Comparison of ENCODE assay signal across 8 cellular contexts in the genomic region with DNA sequence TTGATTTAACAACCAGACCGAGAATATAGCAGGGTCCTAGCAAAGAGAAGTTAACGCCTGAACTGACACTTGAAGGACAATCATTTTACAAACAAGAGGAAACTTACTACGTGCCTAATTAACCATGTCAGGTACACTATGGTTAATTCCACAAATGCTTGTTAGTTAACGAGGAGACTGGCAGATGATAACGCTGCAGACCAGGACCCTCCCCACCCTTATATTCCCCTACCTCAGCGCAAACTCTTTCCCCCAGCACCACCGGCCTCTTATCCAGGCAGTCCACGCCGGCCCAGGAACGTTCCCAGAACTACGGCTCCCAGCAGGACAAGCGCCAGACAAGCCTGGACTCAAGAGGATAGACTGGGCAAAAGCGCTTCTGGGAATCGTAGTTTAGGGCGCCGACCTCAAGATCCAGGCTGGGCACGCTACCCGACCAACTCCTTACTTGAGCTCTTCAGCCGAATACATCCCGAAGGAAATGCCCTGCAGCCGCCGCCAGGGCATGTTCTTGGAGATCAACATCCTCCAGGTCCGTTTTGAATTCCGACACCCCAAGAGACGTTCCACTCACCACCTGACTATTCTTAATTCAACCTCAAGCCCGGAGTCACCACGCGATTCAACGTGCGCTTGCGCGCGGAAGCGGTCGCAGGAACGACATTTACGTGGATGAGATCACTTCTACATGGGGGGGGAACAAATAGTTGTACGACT. TPM values are rescaled to one million over a fixed set of nuclear protein-coding genes. Genes with fewer than 3 reads are reported as not detected.
DNase-seq lines count a peak whose midpoint lies in the region; ATAC-seq and TF ChIP-seq lines count a peak whose summit lies in the region.

Gene POLR1A, minus strand, starts transcription at position 635 of the 717 bp plus-strand sequence. Its CDS starts 110 bp downstream, at position 525.

- no peaks in the 10 kb centered on the region for H3K27me3 Mint-ChIP-seq in WTC11 (ENCODE audit: low read depth)
- H3K27me3 Mint-ChIP-seq in immature natural killer cell (ENCODE audit: low read depth in 3 of 3), result peaks cover 0 to 5% (median 0%) of the 10 kb centered on the region in 3 donors

- intact Hi-C loops in A673 (cut with micrococcal nuclease; ENCODE audit: unreplicated experiment), result no loop called here

- ATAC-seq in GM18870 (IDR thresholded peaks at IDR 0.05; ENCODE audit: unreplicated experiment) (peak; percentile 56), HG03159 (IDR thresholded peaks at IDR 0.05; ENCODE audit: unreplicated experiment) (peak; percentile 66), WTC11 (peak; percentile 96)

- H3K4me1 Mint-ChIP-seq in WTC11 (peaks cover 25% of the 10 kb centered on the region), immature natural killer cell (peaks cover 54 to 76% of the 10 kb centered on the region in 2 donors)

- no TSS peak for BruUV-seq in A673 (replicated peaks; lab: Mats Ljungman, UMichigan)

- POLR2A ChIA-PET in A673 (lab: Charles Lee; ENCODE audit: low non-redundant PET), result interaction anchor here (0.7 kb wide), 1 partner anchor 368 kb away, joined by 3 read pairs; no protein-coding TSS in a partner anchor
- POLR2A ChIA-PET in WTC11 (lab: Charles Lee), result interaction anchor here (0.6 to 1.9 kb wide), 6 partner anchors 9 to 489 kb away, joined by 3 to 7 read pairs (median 4); partner anchors contain the start of gene IMMT

- TF ChIP-seq CTCF in A673 (conservative IDR thresholded peaks at IDR 0.05; ENCODE audit: low read depth, low read length) (no peak), WTC11 (IDR thresholded peaks at IDR 0.05) (no peak), cardiac fibroblast (IDR thresholded peaks at IDR 0.05; ENCODE audit: low read depth, low read length) (no peak)

- peaks cover 40% of the 10 kb centered on the region for H3K36me3 ChIP-seq in A673 (ENCODE audit: insufficient read depth, low read length, poor library complexity, severe bottlenecking)

- peaks cover 12% of the 10 kb centered on the region for H3K4me1 ChIP-seq in A673 (ENCODE audit: insufficient read depth, low read length, poor library complexity, severe bottlenecking)

- H3K4me3 ChIP-seq in A673 (ENCODE audit: low read depth, low read length, poor library complexity, severe bottlenecking) (peak within 1 kb of the TSS; percentile 86), cardiac fibroblast (replicated peaks in 1 of 2; ENCODE audit: low read depth in 2 of 2, low read length in 2 of 2) (peak within 1 kb of the TSS; percentile 87 to 91)

- H3K36me3 Mint-ChIP-seq in WTC11 (peaks cover 46% of the 10 kb centered on the region), immature natural killer cell (peaks cover under 1 to 24% (median 5%) of the 10 kb centered on the region in 3 donors)

- no peaks in the 10 kb centered on the region for H3K9me3 ChIP-seq in A673 (ENCODE audit: low read depth, low read length, poor library complexity, severe bottlenecking)

- peak within 1 kb of the TSS; percentile 98 for H3K27ac ChIP-seq in A673 (ENCODE audit: low read depth, low read length, poor library complexity, severe bottlenecking)

- H3K9me3 Mint-ChIP-seq in WTC11, result no peaks in the 10 kb centered on the region
- H3K9me3 Mint-ChIP-seq in immature natural killer cell, result no peaks in the 10 kb centered on the region

- no peaks in the 10 kb centered on the region for H3K27me3 ChIP-seq in A673 (replicated peaks; ENCODE audit: insufficient read depth, low read depth, low read length, poor library complexity)

- DNase-seq in A673 (ENCODE audit: low spot score) (peak; percentile 96), NCI-H2227 (lab: John Stamatoyannopoulos, UW; ENCODE audit: unreplicated experiment) (peak; percentile 93), WTC11 (ENCODE audit: low spot score) (peak; percentile 86), cardiac fibroblast (ENCODE audit: low read depth in 2 of 2) (peak; percentile 96 to 97), immature natural killer cell (peak; percentile 87 to 89 (median 88)), smooth muscle cell of the brain vasculature (ENCODE audit: low read depth, low spot score) (peak; percentile 93)

- CTCF ChIA-PET in A673 (lab: Charles Lee), result interaction anchor here (1.5 kb wide), 1 partner anchor 278 kb away, joined by 12 read pairs; no protein-coding TSS in a partner anchor
- CTCF ChIA-PET in WTC11 (lab: Charles Lee), result interaction anchor here (0.6 to 3.9 kb wide), 9 partner anchors 9 to 468 kb away, joined by 3 to 24 read pairs (median 4); partner anchors contain the start of gene ST3GAL5

- H3K4me3 Mint-ChIP-seq in WTC11, result peak within 1 kb of the TSS; percentile 97
- peak within 1 kb of the TSS; percentile 93 to 97 (median 93) for H3K4me3 Mint-ChIP-seq in immature natural killer cell

- H3K27ac Mint-ChIP-seq in WTC11, result peak within 1 kb of the TSS; percentile 100
- H3K27ac Mint-ChIP-seq in immature natural killer cell, result peak within 1 kb of the TSS; percentile 94 to 99 (median 98)

TF ChIP-seq in WTC11, 78 proteins besides CTCF, POLR2A, EP300 and RAD21 (continues in another document):
- TF ChIP-seq, protein P1, sequence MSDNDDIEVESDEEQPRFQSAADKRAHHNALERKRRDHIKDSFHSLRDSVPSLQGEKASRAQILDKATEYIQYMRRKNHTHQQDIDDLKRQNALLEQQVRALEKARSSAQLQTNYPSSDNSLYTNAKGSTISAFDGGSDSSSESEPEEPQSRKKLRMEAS (CRISPR knock-in tag; IDR thresholded peaks at IDR 0.05), result peak; percentile 63; the same call in 1 of the 2 replicates
- TF ChIP-seq PRRX2 (CRISPR knock-in tag; IDR thresholded peaks at IDR 0.05) (no peak), ARID4B (CRISPR knock-in tag; IDR thresholded peaks at IDR 0.05; ENCODE audit: borderline replicate concordance) (peak; percentile 31; the same call in 1 of the 2 replicates), ZNF396 (CRISPR knock-in tag; IDR thresholded peaks at IDR 0.05; ENCODE audit: borderline replicate concordance) (no peak), FOXK1 (CRISPR knock-in tag; IDR thresholded peaks at IDR 0.05) (no peak; the same call in 1 of the 2 replicates), ETV6 (CRISPR knock-in tag; IDR thresholded peaks at IDR 0.05) (peak; percentile 41; the same call in 1 of the 2 replicates), RELA (CRISPR knock-in tag; IDR thresholded peaks at IDR 0.05; ENCODE audit: borderline replicate concordance) (no peak), NFATC4 (CRISPR knock-in tag; IDR thresholded peaks at IDR 0.05) (no peak), AR (CRISPR knock-in tag; IDR thresholded peaks at IDR 0.05) (no peak), IRF2 (CRISPR knock-in tag; IDR thresholded peaks at IDR 0.05; ENCODE audit: borderline replicate concordance, low read depth) (no peak)
- TF ChIP-seq, protein P2, sequence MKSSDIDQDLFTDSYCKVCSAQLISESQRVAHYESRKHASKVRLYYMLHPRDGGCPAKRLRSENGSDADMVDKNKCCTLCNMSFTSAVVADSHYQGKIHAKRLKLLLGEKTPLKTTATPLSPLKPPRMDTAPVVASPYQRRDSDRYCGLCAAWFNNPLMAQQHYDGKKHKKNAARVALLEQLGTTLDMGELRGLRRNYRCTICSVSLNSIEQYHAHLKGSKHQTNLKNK (CRISPR knock-in tag; IDR thresholded peaks at IDR 0.05), result no peak

RNA-seq across cellular contexts. Expression of gene POLR1A, which starts in this region (rescaled TPM):
- 70.8 and 81.2 TPM in 2 replicates for total RNA-seq in A673 (2021)
- total RNA-seq in WTC11 (2021), result 39.4 to 47.5 TPM (median 40.1 TPM) in 3 replicates
- 1 to 10 TPM; 1.0 to 7.2 (median 3.1) TPM for polyA plus RNA-seq in immature natural killer cell

Comparison
In these comparisons a context has a peak if more than half of its experiments do, and no peak if none do; other contexts are left out.
1. Peak in every context shown above with its lines: DNase-seq, ATAC-seq, H3K4me3 ChIP-seq and H3K27ac ChIP-seq.